Comparison of ENCODE assay signal across 8 cellular contexts in genomic region chr12:31323466-31324115, GRCh38. TPM values are rescaled to one million over a fixed set of nuclear protein-coding genes. Genes with fewer than 3 reads are reported as not detected.
DNase-seq lines count a peak whose midpoint lies in the region; ATAC-seq and TF ChIP-seq lines count a peak whose summit lies in the region.

No MANE protein-coding gene starts in this region.

- peak in 6 of 7 experiments; percentile 31 to 67 (median 43) for DNase-seq in CD8-positive, alpha-beta T cell
- peak in 4 of 5 experiments; percentile 31 to 73 (median 42) for DNase-seq in T-helper 2 cell
- DNase-seq in mammary epithelial cell: peak; percentile 52
- DNase-seq in lower lobe of right lung: peak; percentile 73
- peak; percentile 26 to 59 for DNase-seq in stimulated activated CD8-positive, alpha-beta memory T cell treated with anti-CD3 and anti-CD28 coated beads, Interleukin-15, amount 100 ng/mL, for 48 hours (ENCODE audit: low read depth in 2 of 2)
- DNase-seq in GOT3 (lab: John Stamatoyannopoulos, UW): no peak

- H3K9ac ChIP-seq in HUES6 (ENCODE audit: low read length) (peak overlapping the region; percentile 96), mammary epithelial cell (ENCODE audit: insufficient read depth, low read length) (peak overlapping the region; percentile 96)

- intact Hi-C loops in CD8-positive, alpha-beta T cell (cut with DNase I, micrococcal nuclease): loop anchor here (1.0 to 10.0 kb wide), 9 partner anchors 36 to 1941 kb away; partner anchors contain the start of genes YARS2 (in 2 of the 2), AMN1 (in 1 of the 2), DNM1L (in 1 of the 2) and ERGIC2 (in 1 of the 2)
- intact Hi-C loops in mammary epithelial cell (cut with micrococcal nuclease) (loop anchor here (2.0 kb wide), 1 partner anchor 39 kb away; no protein-coding TSS in a partner anchor), lower lobe of right lung (cut with DNase I) (no loop called here)

- peak overlapping the region; percentile 81 for H3K4me3 ChIP-seq in CD8-positive, alpha-beta T cell (ENCODE audit: low read depth, low read length)
- H3K4me3 ChIP-seq in HUES6 (ENCODE audit: low read depth, low read length) (peak overlapping the region; percentile 88), mammary epithelial cell (replicated peaks in 1 of 3; ENCODE audit: insufficient read depth in 1 of 3, low read depth in 2 of 3, low read length in 3 of 3) (peak overlapping the region; percentile 87), lower lobe of right lung (peak overlapping the region; percentile 94)

- peak overlapping the region; percentile 96 for H3K27ac ChIP-seq in CD8-positive, alpha-beta T cell (ENCODE audit: low read depth, low read length)
- peak overlapping the region; percentile 99 for H3K27ac ChIP-seq in HUES6 (ENCODE audit: low read depth, low read length)
- H3K27ac ChIP-seq in mammary epithelial cell (ENCODE audit: insufficient read depth, low read depth, low read length): peak overlapping the region; percentile 88
- peak overlapping the region; percentile 98 for H3K27ac ChIP-seq in lower lobe of right lung

- CTCF ChIA-PET in CD8-positive, alpha-beta T cell (lab: Charles Lee): no interaction called here
- CTCF ChIA-PET in mammary epithelial cell (lab: Charles Lee; ENCODE audit: low non-redundant PET): interaction anchor here (0.6 kb wide), 1 partner anchor 72 kb away, joined by 3 read pairs; no protein-coding TSS in a partner anchor

- no peaks in the 10 kb centered on the region for H3K9me3 Mint-ChIP-seq in CD8-positive, alpha-beta T cell

- no peaks in the 10 kb centered on the region for H3K9me3 ChIP-seq in CD8-positive, alpha-beta T cell (ENCODE audit: low read length)
- H3K9me3 ChIP-seq in HUES6 (ENCODE audit: control insufficient read depth, insufficient read depth, low read depth, low read length) (no peaks in the 10 kb centered on the region), mammary epithelial cell (replicated peaks; ENCODE audit: insufficient read depth, low read length) (no peaks in the 10 kb centered on the region), lower lobe of right lung (no peaks in the 10 kb centered on the region)

- POLR2A ChIA-PET in CD8-positive, alpha-beta T cell (lab: Charles Lee): interaction anchor here (0.7 to 1.0 kb wide), 3 partner anchors 9 to 1321 kb away, joined by 3 to 5 read pairs (median 3); no protein-coding TSS in a partner anchor

- H3K4me2 ChIP-seq in mammary epithelial cell (ENCODE audit: insufficient read depth, low read depth, low read length): peak overlapping the region; percentile 86

- H3K27me3 ChIP-seq in CD8-positive, alpha-beta T cell (ENCODE audit: insufficient read depth, low read length): no peaks in the 10 kb centered on the region
- H3K27me3 ChIP-seq in HUES6 (ENCODE audit: control insufficient read depth, insufficient read depth, low read length) (no peaks in the 10 kb centered on the region), mammary epithelial cell (ENCODE audit: insufficient read depth, low read length) (no peaks in the 10 kb centered on the region), lower lobe of right lung (ENCODE audit: low read depth) (no peaks in the 10 kb centered on the region)

- H3K27me3 Mint-ChIP-seq in CD8-positive, alpha-beta T cell (ENCODE audit: low read depth): no peaks in the 10 kb centered on the region

- BruUV-seq in mammary epithelial cell (replicated peaks; lab: Mats Ljungman, UMichigan): no TSS peak

- dilution Hi-C loops in mammary epithelial cell (cut with HindIII; ENCODE audit: low sequenced_read_pairs): no loop called here

- peaks cover 53% of the 10 kb centered on the region for H3K4me1 Mint-ChIP-seq in CD8-positive, alpha-beta T cell (ENCODE audit: low read depth)

- peak overlapping the region; percentile 75 for H2AFZ ChIP-seq in mammary epithelial cell (ENCODE audit: low read depth, low read length)

- H3K36me3 Mint-ChIP-seq in CD8-positive, alpha-beta T cell: peaks cover 11% of the 10 kb centered on the region

- TF ChIP-seq CTCF in CD8-positive, alpha-beta T cell (IDR thresholded peaks at IDR 0.05): no peak
- TF ChIP-seq CTCF in mammary epithelial cell (conservative IDR thresholded peaks at IDR 0.05 in 1 of 2, IDR thresholded peaks at IDR 0.05 in 1 of 2; ENCODE audit: extremely low read depth in 1 of 2, insufficient read depth in 1 of 2, low read depth in 1 of 2, low read length in 2 of 2) (no peak), lower lobe of right lung (IDR thresholded peaks at IDR 0.05) (no peak)

- WGBS in mammary epithelial cell (ENCODE audit: low coverage, missing lambda C conversion rate): 5% methylated on average over 21 of the region's 37 CpGs

- H4K20me1 ChIP-seq in mammary epithelial cell (ENCODE audit: insufficient read depth, low read length): peaks cover 3% of the 10 kb centered on the region

- H3K36me3 ChIP-seq in CD8-positive, alpha-beta T cell (ENCODE audit: insufficient read depth, low read length): no peaks in the 10 kb centered on the region
- H3K36me3 ChIP-seq in HUES6 (ENCODE audit: control insufficient read depth, insufficient read depth, low read length) (0 out of 2 replicates have a peak, but pooled peaks cover 9% of the 10 kb centered on the region), mammary epithelial cell (ENCODE audit: insufficient read depth, low read length) (no peaks in the 10 kb centered on the region), lower lobe of right lung (no peaks in the 10 kb centered on the region)

- ATAC-seq in CD8-positive, alpha-beta T cell: peak; percentile 27
- peak; percentile 25 for ATAC-seq in GM19395 (IDR thresholded peaks at IDR 0.05; ENCODE audit: unreplicated experiment)
- peak; percentile 3 to 8 for ATAC-seq in lower lobe of right lung

- H3K4me3 Mint-ChIP-seq in CD8-positive, alpha-beta T cell: peak overlapping the region; percentile 92

- H3K4me1 ChIP-seq in CD8-positive, alpha-beta T cell (ENCODE audit: insufficient read depth, low read length): peaks cover 40% of the 10 kb centered on the region
- peaks cover 49% of the 10 kb centered on the region for H3K4me1 ChIP-seq in HUES6 (ENCODE audit: control insufficient read depth, insufficient read depth, low read length)
- H3K4me1 ChIP-seq in mammary epithelial cell (ENCODE audit: insufficient read depth, low read length): peaks cover 12% of the 10 kb centered on the region
- H3K4me1 ChIP-seq in lower lobe of right lung: peaks cover 41% of the 10 kb centered on the region

- in situ Hi-C loops in mammary epithelial cell (cut with MboI; ENCODE audit: low sequenced_read_pairs in 2 of 2): no loop called here

- peak overlapping the region; percentile 93 for H3K27ac Mint-ChIP-seq in CD8-positive, alpha-beta T cell

- peaks cover 73% of the 10 kb centered on the region for H3K79me2 ChIP-seq in mammary epithelial cell (ENCODE audit: insufficient read depth, low read length)

RNA-seq across cellular contexts. Expression of gene SINHCAF, which starts 2.4 kb away (rescaled TPM):
- 100 to 1,000 TPM in 1 of 2 experiments, 10 to 100 TPM in 1; 93.7 to 108 TPM for total RNA-seq in CD8-positive, alpha-beta T cell
- 10 to 100 TPM; 63.5 to 78.2 TPM for total RNA-seq in mammary epithelial cell
- 29.7 TPM for polyA plus RNA-seq in mammary epithelial cell
- polyA minus RNA-seq in mammary epithelial cell: 40.3 TPM
- total RNA-seq in lower lobe of right lung: 45.2 TPM
